In the genomic region with DNA sequence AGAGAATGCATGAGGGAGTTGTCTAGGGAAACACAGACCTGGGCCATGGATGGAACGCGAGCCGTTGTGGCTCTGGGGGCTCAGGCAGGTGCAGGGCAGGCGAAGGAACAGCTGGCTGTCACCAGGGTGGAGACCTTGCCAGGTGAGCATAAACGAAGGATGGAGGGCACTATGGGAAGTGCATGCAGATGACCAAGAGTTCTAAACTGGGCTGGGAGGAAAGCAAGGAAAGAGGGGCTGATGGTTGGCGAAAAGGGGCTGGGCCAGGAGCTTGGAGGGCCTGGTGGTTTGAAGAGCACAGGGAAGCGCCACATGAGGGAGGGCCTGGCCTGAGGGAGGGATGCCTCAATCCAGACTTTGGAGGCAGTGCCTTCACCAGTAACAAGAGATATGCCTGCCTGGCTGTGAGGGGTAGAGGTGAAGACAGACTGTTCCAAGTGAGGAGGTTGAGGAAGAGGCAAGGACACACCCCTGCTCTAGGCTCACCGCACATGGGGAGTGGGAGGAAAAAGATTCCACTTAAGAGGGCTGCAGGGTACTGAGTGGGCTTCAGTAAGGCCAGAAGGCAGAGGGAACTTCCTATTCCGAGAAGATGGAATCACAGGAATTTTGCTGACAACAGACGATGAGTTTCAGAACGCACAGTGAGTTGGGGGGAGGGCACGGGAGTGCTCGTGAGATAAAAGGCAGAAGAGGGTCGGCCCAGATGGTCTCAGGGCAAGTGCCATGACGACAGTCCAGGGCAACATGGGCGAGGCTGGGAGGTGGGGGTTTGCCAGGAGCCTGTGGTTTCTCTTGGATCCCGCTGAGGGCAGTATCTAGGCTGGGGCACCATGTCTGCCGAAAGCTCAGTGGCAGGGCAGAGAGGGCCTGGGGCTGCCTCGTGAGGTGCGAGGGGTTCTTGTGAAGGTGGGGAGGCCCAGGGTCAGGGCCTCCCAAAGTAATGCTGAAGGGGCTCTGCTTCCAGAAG, we compare ENCODE assay signal across 13 cellular contexts. TPM values are rescaled to one million over a fixed set of nuclear protein-coding genes. Genes with fewer than 3 reads are reported as not detected.
A peak's percentile ranks its signal among the peaks of the same experiment; 100 is the strongest.
DNase-seq lines count a peak whose midpoint lies in the region; ATAC-seq, FAIRE-seq and TF ChIP-seq lines count a peak whose summit lies in the region.
"Had no signal": no experiment of that assay in that cellular context is flagged by ENCODE, and none has a peak within 500 bp of the region (broad histone marks: within the 10 kb centered on the region; RNA-seq: fewer than 3 reads in every experiment).

No MANE protein-coding gene starts in this region.

- intact Hi-C loops in sigmoid colon (cut with DNase I) = no loop called here

- no peaks in the 10 kb centered on the region for H3K36me3 Mint-ChIP-seq in glutamatergic neuron (ENCODE audit: unreplicated experiment)
- H3K36me3 Mint-ChIP-seq: activated naive CD4-positive, alpha-beta T cell treated with anti-CD3 and anti-CD28 coated beads, Interleukin-2, amount 50 U/mL, for 72 hours had no signal

- no peak overlapping the region for H3K27ac Mint-ChIP-seq in glutamatergic neuron (ENCODE audit: unreplicated experiment)
- H3K27ac Mint-ChIP-seq: activated CD4-positive, alpha-beta T cell treated with anti-CD3 and anti-CD28 coated beads, Interleukin-2, amount 10 ng/mL, durations not matched to agents 7 days and 5 days; activated naive CD4-positive, alpha-beta T cell treated with anti-CD3 and anti-CD28 coated beads, Interleukin-2, amount 50 U/mL, for 72 hours; effector memory CD8-positive, alpha-beta T cell had no signal

- WGBS in sigmoid colon, 2 donors = 66 to 73% methylated on average over 20 of the region's 20 CpGs

- H3K4me1 Mint-ChIP-seq in glutamatergic neuron (ENCODE audit: low read depth, unreplicated experiment) = peaks cover 15% of the 10 kb centered on the region
- H3K4me1 Mint-ChIP-seq: activated CD4-positive, alpha-beta T cell treated with anti-CD3 and anti-CD28 coated beads, Interleukin-2, amount 10 ng/mL, durations not matched to agents 7 days and 5 days had no signal

- H3K4me3 Mint-ChIP-seq in glutamatergic neuron (ENCODE audit: unreplicated experiment) = peak overlapping the region; percentile 21
- H3K4me3 Mint-ChIP-seq: activated CD4-positive, alpha-beta T cell treated with anti-CD3 and anti-CD28 coated beads, Interleukin-2, amount 10 ng/mL, durations not matched to agents 7 days and 5 days; effector memory CD8-positive, alpha-beta T cell had no signal

- FAIRE-seq in RCC 7860 (lab: Jason Lieb, UNC) = no peak

- H3K27ac ChIP-seq in sigmoid colon = peak overlapping the region in 2 of 4 donors; percentile 27 to 42

- in situ Hi-C loops in GM13976 (cut with MboI; ENCODE audit: low sequenced_read_pairs, unreplicated experiment) = no loop called here

- no peaks in the 10 kb centered on the region for H3K27me3 ChIP-seq in sigmoid colon

- H3K4me1 ChIP-seq in sigmoid colon = peaks cover 0 to 44% (median 36%) of the 10 kb centered on the region in 4 donors

- DNase-seq in GM13976 (ENCODE audit: low spot score) = peak; percentile 32
- peak; percentile 6 for DNase-seq in RPMI7951 (ENCODE audit: low read depth)
- DNase-seq in glutamatergic neuron = no peak
- peak; percentile 68 for DNase-seq in sigmoid colon
- DNase-seq in T-helper 2 cell = no peak
- DNase-seq in RCC 7860 (ENCODE audit: low spot score) = no peak
- DNase-seq: activated CD4-positive, alpha-beta T cell treated with anti-CD3 and anti-CD28 coated beads, Interleukin-2, amount 10 ng/mL, durations not matched to agents 7 days and 5 days; DMS53; effector memory CD8-positive, alpha-beta T cell; midbrain; NCI-H748 treated with DMSO at 0.1 percent for 48 hours had no signal

- no peak for TF ChIP-seq EP300 in sigmoid colon (IDR thresholded peaks at IDR 0.05)

- no peak for TF ChIP-seq POLR2A in sigmoid colon (IDR thresholded peaks at IDR 0.05)

- TF ChIP-seq CTCF in GM13976 (IDR thresholded peaks at IDR 0.05; ENCODE audit: borderline replicate concordance, control extremely low read depth, extremely low read depth, insufficient read depth, missing control alignments) = no peak
- TF ChIP-seq CTCF in glutamatergic neuron (IDR thresholded peaks at IDR 0.05; ENCODE audit: partially characterized antibody, unreplicated experiment) = no peak
- TF ChIP-seq CTCF in sigmoid colon (IDR thresholded peaks at IDR 0.05) = no peak

- no peak for ATAC-seq in HG03460 (IDR thresholded peaks at IDR 0.05; ENCODE audit: unreplicated experiment)
- ATAC-seq: activated naive CD4-positive, alpha-beta T cell treated with anti-CD3 and anti-CD28 coated beads, Interleukin-2, amount 50 U/mL, for 72 hours; effector memory CD8-positive, alpha-beta T cell had no signal

- no peak overlapping the region for H3K4me3 ChIP-seq in sigmoid colon

- H3K36me3 ChIP-seq in sigmoid colon = no peaks in the 10 kb centered on the region

- H3K9me3 Mint-ChIP-seq in glutamatergic neuron (ENCODE audit: unreplicated experiment) = peaks cover 3% of the 10 kb centered on the region
- H3K9me3 Mint-ChIP-seq: activated CD4-positive, alpha-beta T cell treated with anti-CD3 and anti-CD28 coated beads, Interleukin-2, amount 10 ng/mL, durations not matched to agents 7 days and 5 days; activated naive CD4-positive, alpha-beta T cell treated with anti-CD3 and anti-CD28 coated beads, Interleukin-2, amount 50 U/mL, for 72 hours; effector memory CD8-positive, alpha-beta T cell had no signal

- H3K27me3 Mint-ChIP-seq in glutamatergic neuron (ENCODE audit: unreplicated experiment) = peaks cover 7% of the 10 kb centered on the region

- no peaks in the 10 kb centered on the region for H3K9me3 ChIP-seq in sigmoid colon

RNA-seq across cellular contexts. Expression of a gene that starts 20.6 kb away (rescaled TPM):
- 16.2 and 20.3 TPM in 2 replicates for total RNA-seq in RPMI7951 (2014; rRNA removed; shearing (Covaris generic))
- total RNA-seq in glutamatergic neuron (ENCODE audit: unreplicated experiment) = 7.8 TPM
- 10 to 100 TPM; 15.2 to 22.4 (median 16.0) TPM for total RNA-seq in sigmoid colon
- 10 to 100 TPM in 1 of 3 donors, 1 to 10 TPM in 2; 6.6 to 12.1 (median 6.9) TPM for polyA plus RNA-seq in sigmoid colon

RNA-seq across cellular contexts. Expression of a gene that starts 36.4 kb away (rescaled TPM):
- 4.1 and 6.7 TPM in 2 replicates for total RNA-seq in RPMI7951 (2014; rRNA removed; shearing (Covaris generic))
- total RNA-seq in glutamatergic neuron (ENCODE audit: unreplicated experiment) (70.6 TPM), sigmoid colon (10 to 100 TPM; 22.4 to 45.7 (median 29.5) TPM)
- 10 to 100 TPM; 18.3 to 35.9 (median 22.8) TPM for polyA plus RNA-seq in sigmoid colon

RNA-seq across cellular contexts. Expression of a gene that starts 45.1 kb away (rescaled TPM):
- total RNA-seq in RPMI7951 (2014; rRNA removed; shearing (Covaris generic)) = 4.7 and 5.2 TPM in 2 replicates
- total RNA-seq in glutamatergic neuron (ENCODE audit: unreplicated experiment) (37.7 TPM), sigmoid colon (100 to 1,000 TPM; 189 to 324 (median 195) TPM)
- 10 to 100 TPM in 2 of 3 donors, 1 to 10 TPM in 1; 9.9 to 52.2 (median 42.0) TPM for polyA plus RNA-seq in sigmoid colon
- total RNA-seq: activated CD4-positive, alpha-beta T cell treated with anti-CD3 and anti-CD28 coated beads, Interleukin-2, amount 10 ng/mL, durations not matched to agents 7 days and 5 days; activated naive CD4-positive, alpha-beta T cell treated with anti-CD3 and anti-CD28 coated beads, Interleukin-2, amount 50 U/mL, for 72 hours had no signal

Comparison
In these comparisons a context has a peak if more than half of its experiments do, and no peak if none do; other contexts are left out.
1. DNase-seq: peak in GM13976 (single experiment), RPMI7951 (single experiment) and sigmoid colon (single experiment); none in glutamatergic neuron (single experiment), T-helper 2 cell (0 of 5) and RCC 7860 (single experiment).